Comparison of ENCODE assay signal across 8 cellular contexts in the genomic region with DNA sequence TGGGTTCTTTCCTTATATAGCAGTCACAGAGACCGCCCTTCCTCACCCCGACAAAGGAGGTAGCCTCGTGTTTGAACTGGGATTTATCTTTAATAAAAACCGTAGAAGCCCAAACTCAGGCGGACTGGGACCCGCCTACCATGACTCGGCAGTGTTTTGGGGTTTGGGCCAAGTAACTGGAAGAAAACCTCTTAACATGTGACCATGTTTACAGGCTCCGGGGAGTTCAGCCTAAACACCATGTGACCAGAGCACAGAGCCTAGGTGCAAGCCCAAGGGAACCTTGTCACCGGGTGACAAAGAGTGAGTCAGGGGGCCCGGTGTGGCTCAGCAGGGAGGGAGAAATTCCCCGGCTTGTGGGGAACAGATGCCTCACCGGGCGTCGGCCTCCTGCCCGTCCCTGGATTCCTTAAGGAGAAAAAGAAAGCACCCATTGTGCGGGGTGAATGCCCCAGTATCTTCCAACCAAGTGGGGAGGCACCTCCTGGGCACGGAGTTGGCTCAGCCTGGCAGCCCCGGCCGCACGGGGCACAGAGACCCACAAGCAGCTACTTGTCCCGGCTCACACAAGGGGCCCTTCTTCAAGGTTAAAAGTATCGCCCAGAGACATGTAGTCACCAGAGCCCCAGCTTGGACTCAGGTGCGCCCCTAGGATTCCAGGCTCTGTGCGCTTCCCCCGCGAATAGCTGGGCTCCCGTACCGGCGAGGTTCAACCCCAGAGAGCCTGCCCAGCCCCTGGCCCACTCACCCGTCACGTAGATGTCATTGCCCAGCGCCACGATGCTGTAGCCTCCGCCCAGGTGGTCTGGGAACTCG. TPM values are rescaled to one million over a fixed set of nuclear protein-coding genes. Genes with fewer than 3 reads are reported as not detected.
DNase-seq lines count a peak whose midpoint lies in the region; ATAC-seq and TF ChIP-seq lines count a peak whose summit lies in the region.

No MANE protein-coding gene starts in this region.

- H3K4me3 ChIP-seq in dorsolateral prefrontal cortex (peak overlapping the region; percentile 58 to 99 (median 91)), right lobe of liver (peak overlapping the region; percentile 86 to 98 (median 92))

- no peaks in the 10 kb centered on the region for H3K27me3 Mint-ChIP-seq in activated CD4-positive, alpha-beta memory T cell treated with anti-CD3 and anti-CD28 coated beads for 36 hours

- no peaks in the 10 kb centered on the region for H3K27me3 ChIP-seq in dorsolateral prefrontal cortex
- H3K27me3 ChIP-seq in right lobe of liver: no peaks in the 10 kb centered on the region

- peaks cover 34% of the 10 kb centered on the region for H3K36me3 Mint-ChIP-seq in activated CD4-positive, alpha-beta memory T cell treated with anti-CD3 and anti-CD28 coated beads for 36 hours

- 0% methylated on average over 8 of the region's 35 CpGs for WGBS in right lobe of liver (ENCODE audit: insufficient coverage, low coverage, low lambda C conversion rate, missing lambda C conversion rate)

- H3K4me1 ChIP-seq in right lobe of liver: peaks cover 0 to 70% (median 22%) of the 10 kb centered on the region in 4 donors

- no peaks in the 10 kb centered on the region for H3K9me3 Mint-ChIP-seq in activated CD4-positive, alpha-beta memory T cell treated with anti-CD3 and anti-CD28 coated beads for 36 hours

- POLR2A ChIA-PET in activated CD4-positive, alpha-beta memory T cell treated with anti-CD3 and anti-CD28 coated beads for 36 hours (lab: Charles Lee): interaction anchor here (0.6 to 3.8 kb wide), 12 partner anchors 11 to 183 kb away, joined by 3 to 26 read pairs (median 4); a partner anchor contains a TSS

- DNase-seq in Caki2 (ENCODE audit: low read depth) (peak; percentile 94), H4 (ENCODE audit: low spot score) (peak; percentile 91), NCI-H2171 (lab: John Stamatoyannopoulos, UW) (peak; percentile 55), dorsolateral prefrontal cortex (peak; percentile 35 to 87 (median 68)), right lobe of liver (peak; percentile 83 to 92 (median 89))
- peak; percentile 94 for DNase-seq in activated CD4-positive, alpha-beta memory T cell treated with anti-CD3 and anti-CD28 coated beads for 36 hours
- DNase-seq in stimulated activated CD4-positive, alpha-beta T cell treated with anti-CD3 and anti-CD28 coated beads, Interleukin-4, amount 100 ng/mL, for 4 hours: peak; percentile 70 to 88

- peak overlapping the region; percentile 95 for H3K27ac Mint-ChIP-seq in activated CD4-positive, alpha-beta memory T cell treated with anti-CD3 and anti-CD28 coated beads for 36 hours

- TF ChIP-seq POLR2A in right lobe of liver (IDR thresholded peaks at IDR 0.05): peak; percentile 65

- peaks cover 0 to 32% (median 14%) of the 10 kb centered on the region in 4 donors for H3K36me3 ChIP-seq in right lobe of liver

- CTCF ChIA-PET in activated CD4-positive, alpha-beta memory T cell treated with anti-CD3 and anti-CD28 coated beads for 36 hours (lab: Charles Lee): interaction anchor here (0.6 to 3.1 kb wide), 9 partner anchors 8 to 115 kb away, joined by 3 to 20 read pairs (median 3); a partner anchor contains a TSS

- ATAC-seq in right lobe of liver (peak; percentile 54 to 71 (median 64)), HG03097 (IDR thresholded peaks at IDR 0.05; ENCODE audit: low FRiP score, unreplicated experiment) (no peak)

- intact Hi-C loops in activated CD4-positive, alpha-beta memory T cell treated with anti-CD3 and anti-CD28 coated beads for 36 hours (cut with micrococcal nuclease): loop anchor here (1.0 to 5.0 kb wide), 8 partner anchors 22 to 609 kb away; a partner anchor contains a TSS
- intact Hi-C loops in dorsolateral prefrontal cortex (cut with DNase I): loop anchor here in 1 of 2 donors (2.0 to 10.0 kb wide), 2 partner anchors 20 to 206 kb away; a partner anchor contains a TSS
- intact Hi-C loops in right lobe of liver (cut with DNase I): no loop called here

- peak overlapping the region; percentile 91 for H3K4me3 Mint-ChIP-seq in activated CD4-positive, alpha-beta memory T cell treated with anti-CD3 and anti-CD28 coated beads for 36 hours

- H3K4me1 Mint-ChIP-seq in activated CD4-positive, alpha-beta memory T cell treated with anti-CD3 and anti-CD28 coated beads for 36 hours (ENCODE audit: low read depth): peaks cover 33% of the 10 kb centered on the region

- peak overlapping the region; percentile 71 to 100 (median 98) for H3K27ac ChIP-seq in dorsolateral prefrontal cortex
- peak overlapping the region; percentile 96 to 98 (median 98) for H3K27ac ChIP-seq in right lobe of liver

- no peaks in the 10 kb centered on the region for H3K9me3 ChIP-seq in right lobe of liver

- in situ Hi-C loops in Caki2 (cut with HindIII; ENCODE audit: low pct_unique_long_range_greater_than_20kb, low sequenced_read_pairs): no loop called here

- peak in 8 of 56 donors; percentile 3 to 15 (median 10) for TF ChIP-seq CTCF in dorsolateral prefrontal cortex (IDR thresholded peaks at IDR 0.05 in 54 of 56, conservative IDR thresholded peaks at IDR 0.05 in 2 of 56; ENCODE audit: low read depth in 1 of 56, partially characterized antibody in 56 of 56)
- TF ChIP-seq CTCF in right lobe of liver (IDR thresholded peaks at IDR 0.05): no peak

RNA-seq across cellular contexts. Expression of a gene that starts 1.4 kb away (rescaled TPM):
- total RNA-seq in Caki2 (2014; rRNA removed; shearing (Covaris generic); ENCODE audit: low replicate concordance): 36.3 and 38.2 TPM in 2 replicates
- 8.4 and 11.4 TPM in 2 replicates for total RNA-seq in H4 (2014; rRNA removed; shearing (Covaris generic))
- 10 to 100 TPM; 18.1 to 19.4 TPM for total RNA-seq in activated CD4-positive, alpha-beta memory T cell treated with anti-CD3 and anti-CD28 coated beads for 36 hours
- total RNA-seq in dorsolateral prefrontal cortex (10 to 100 TPM; 36.4 to 92.8 (median 52.5) TPM), right lobe of liver (10 to 100 TPM; 12.1 to 24.6 (median 20.0) TPM)

RNA-seq across cellular contexts. Expression of a gene that starts 12.3 kb away (rescaled TPM):
- total RNA-seq in Caki2 (2014; rRNA removed; shearing (Covaris generic); ENCODE audit: low replicate concordance): 11.0 and 12.6 TPM in 2 replicates
- 7.6 and 7.8 TPM in 2 replicates for total RNA-seq in H4 (2014; rRNA removed; shearing (Covaris generic))
- total RNA-seq in activated CD4-positive, alpha-beta memory T cell treated with anti-CD3 and anti-CD28 coated beads for 36 hours: 10 to 100 TPM; 16.8 to 16.9 TPM
- total RNA-seq in dorsolateral prefrontal cortex: 10 to 100 TPM in 117 of 120 experiments, 1 to 10 TPM in 3; 9.4 to 21.9 (median 13.0) TPM
- 1 to 10 TPM; 2.7 to 6.2 (median 4.5) TPM for total RNA-seq in right lobe of liver

RNA-seq across cellular contexts. Expression of a gene that starts 21.5 kb away (rescaled TPM):
- total RNA-seq in Caki2 (2014; rRNA removed; shearing (Covaris generic); ENCODE audit: low replicate concordance): 12.0 and 36.7 TPM in 2 replicates
- total RNA-seq in H4 (2014; rRNA removed; shearing (Covaris generic)): 6.3 and 8.8 TPM in 2 replicates
- total RNA-seq in activated CD4-positive, alpha-beta memory T cell treated with anti-CD3 and anti-CD28 coated beads for 36 hours: 10 to 100 TPM; 24.6 to 28.1 TPM
- total RNA-seq in dorsolateral prefrontal cortex (10 to 100 TPM; 19.2 to 51.0 (median 30.1) TPM), right lobe of liver (10 to 100 TPM in 4 of 6 experiments, 1 to 10 TPM in 2; 5.9 to 43.1 (median 19.5) TPM)

RNA-seq across cellular contexts. Expression of a gene that starts 23.4 kb away (rescaled TPM):
- total RNA-seq in Caki2 (2014; rRNA removed; shearing (Covaris generic); ENCODE audit: low replicate concordance): 32.9 and 44.6 TPM in 2 replicates
- total RNA-seq in H4 (2014; rRNA removed; shearing (Covaris generic)): 11.4 and 17.0 TPM in 2 replicates
- 10 to 100 TPM; 22.8 TPM for total RNA-seq in activated CD4-positive, alpha-beta memory T cell treated with anti-CD3 and anti-CD28 coated beads for 36 hours
- total RNA-seq in dorsolateral prefrontal cortex: 10 to 100 TPM; 15.9 to 40.5 (median 24.6) TPM
- total RNA-seq in right lobe of liver: 10 to 100 TPM in 4 of 6 experiments, 1 to 10 TPM in 2; 5.9 to 11.3 (median 10.3) TPM

RNA-seq across cellular contexts. Expression of a gene that starts 46.1 kb away (rescaled TPM):
- total RNA-seq in Caki2 (2014; rRNA removed; shearing (Covaris generic); ENCODE audit: low replicate concordance): not detected in 2 replicates
- total RNA-seq in H4 (2014; rRNA removed; shearing (Covaris generic)): not detected in 2 replicates
- total RNA-seq in activated CD4-positive, alpha-beta memory T cell treated with anti-CD3 and anti-CD28 coated beads for 36 hours: not detected
- total RNA-seq in dorsolateral prefrontal cortex (under 1 TPM in 22 of 120 experiments, not detected in 98; 0.14 to 0.78 (median 0.32) TPM), right lobe of liver (under 1 TPM in 1 of 6 experiments, not detected in 5; 0.26 TPM)
